In the genomic region with DNA sequence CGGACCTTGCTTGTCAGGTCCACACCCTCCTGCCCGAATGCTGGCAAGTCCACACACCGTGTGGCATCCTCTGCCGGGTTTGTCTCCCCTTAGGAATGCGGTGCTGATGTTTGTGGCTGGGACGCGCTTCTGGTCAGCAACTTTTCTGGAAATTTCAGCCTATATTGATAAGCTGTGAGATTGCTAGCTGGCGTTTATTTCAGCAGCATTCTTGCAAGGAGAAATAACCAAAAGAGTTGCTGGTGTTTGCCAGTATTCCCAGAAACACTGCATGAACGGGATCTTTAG, we compare ENCODE assay signal across 8 cellular contexts. TPM values are rescaled to one million over a fixed set of nuclear protein-coding genes. Genes with fewer than 3 reads are reported as not detected.
DNase-seq lines count a peak whose midpoint lies in the region; ATAC-seq and TF ChIP-seq lines count a peak whose summit lies in the region.

No MANE protein-coding gene starts in this region.

- H3K18ac ChIP-seq in trophoblast cell (ENCODE audit: low read length): peak overlapping the region; percentile 80

- H4K8ac ChIP-seq in trophoblast cell (ENCODE audit: low read depth, low read length): peak overlapping the region; percentile 85

- H3K4ac ChIP-seq in trophoblast cell (ENCODE audit: low read depth, low read length): peak overlapping the region; percentile 87

- peak overlapping the region; percentile 75 for H2AFZ ChIP-seq in trophoblast cell (ENCODE audit: insufficient read depth, low read length, poor library complexity)

- H3K4me3 ChIP-seq in WERI-Rb-1 (ENCODE audit: low read depth, low read length): peak overlapping the region; percentile 86
- H3K4me3 ChIP-seq in trophoblast cell (ENCODE audit: low read depth, low read length): peak overlapping the region; percentile 98

- no peak for TF ChIP-seq CTCF in WERI-Rb-1 (IDR thresholded peaks at IDR 0.05; ENCODE audit: low read depth, low read length)

- H3K23ac ChIP-seq in trophoblast cell (ENCODE audit: low read length): peak overlapping the region; percentile 86

- H3K27ac ChIP-seq in WERI-Rb-1 (peak overlapping the region; percentile 93), trophoblast cell (ENCODE audit: low read depth, low read length) (peak overlapping the region; percentile 99)

- H3K4me2 ChIP-seq in trophoblast cell (ENCODE audit: low read length): peak overlapping the region; percentile 100

- peaks cover 18% of the 10 kb centered on the region for H3K79me2 ChIP-seq in trophoblast cell (ENCODE audit: control insufficient read depth, insufficient read depth, low read length, poor library complexity)

- peak overlapping the region; percentile 100 for H3K9ac ChIP-seq in trophoblast cell (ENCODE audit: low read length)

- H2BK5ac ChIP-seq in trophoblast cell (ENCODE audit: low read depth, low read length, poor library complexity): peak overlapping the region; percentile 87

- H2BK12ac ChIP-seq in trophoblast cell (ENCODE audit: low read length): no peak overlapping the region

- H3K9me3 ChIP-seq in WERI-Rb-1 (ENCODE audit: severe bottlenecking) (no peaks in the 10 kb centered on the region), trophoblast cell (ENCODE audit: insufficient read depth, low read depth, low read length) (no peaks in the 10 kb centered on the region)

- peaks cover 0 to 3% of the 10 kb centered on the region in 2 experiments for H3K4me1 ChIP-seq in trophoblast cell (ENCODE audit: control insufficient read depth in 1 of 2, insufficient read depth in 2 of 2, low read length in 2 of 2)

- ATAC-seq in HG03108 (IDR thresholded peaks at IDR 0.05; ENCODE audit: unreplicated experiment): no peak
- ATAC-seq in HG03135 (IDR thresholded peaks at IDR 0.05; ENCODE audit: unreplicated experiment): no peak

- H3K27me3 ChIP-seq in WERI-Rb-1 (ENCODE audit: insufficient read depth, low read depth, severe bottlenecking) (no peaks in the 10 kb centered on the region), trophoblast cell (ENCODE audit: insufficient read depth, low read length) (no peaks in the 10 kb centered on the region)

- peak overlapping the region; percentile 37 for H2BK120ac ChIP-seq in trophoblast cell (ENCODE audit: insufficient read depth, low read length, poor library complexity)

- H2AK5ac ChIP-seq in trophoblast cell (ENCODE audit: low read length): peak overlapping the region; percentile 22

- no CpG with 5 or more reads among the region's 9 CpGs for WGBS in trophoblast cell (ENCODE audit: extremely low coverage, insufficient coverage, insufficient read length)

- H3K14ac ChIP-seq in trophoblast cell (ENCODE audit: low read length): peak overlapping the region; percentile 67

- peaks cover 14% of the 10 kb centered on the region for H3K79me1 ChIP-seq in trophoblast cell (ENCODE audit: low read length)

- peak overlapping the region; percentile 82 for H4K12ac ChIP-seq in trophoblast cell (ENCODE audit: low read depth, low read length)

- peaks cover 18% of the 10 kb centered on the region for H3K36me3 ChIP-seq in WERI-Rb-1
- peaks cover 6 to 7% of the 10 kb centered on the region in 2 experiments for H3K36me3 ChIP-seq in trophoblast cell (ENCODE audit: control insufficient read depth in 1 of 2, insufficient read depth in 2 of 2, low read length in 2 of 2)

- peak; percentile 82 for DNase-seq in AG08395 (ENCODE audit: low spot score)
- DNase-seq in HCEC 1CT: peak; percentile 49
- DNase-seq in WERI-Rb-1: no peak
- peak; percentile 5 for DNase-seq in fibroblast of the conjunctiva (ENCODE audit: low read depth)
- peak; percentile 44 to 72 for DNase-seq in trophoblast cell
- no peak for DNase-seq in SK-N-DZ (ENCODE audit: low spot score)

- H4K91ac ChIP-seq in trophoblast cell (ENCODE audit: low read depth, low read length): peak overlapping the region; percentile 88

RNA-seq across cellular contexts. Expression of gene CEPT1, which starts 0.6 kb away (rescaled TPM):
- polyA plus RNA-seq in trophoblast cell (2013): 35.0 and 35.5 TPM in 2 replicates
- polyA plus RNA-seq in SK-N-DZ (2014; cell fraction: cytosol; rRNA removed): 19.6 and 26.2 TPM in 2 replicates
- polyA plus RNA-seq in SK-N-DZ (2014; cell fraction: nucleus; rRNA removed): 32.7 and 40.8 TPM in 2 replicates

RNA-seq across cellular contexts. Expression of gene DRAM2, which starts 0.7 kb away (rescaled TPM):
- polyA plus RNA-seq in trophoblast cell (2013): 77.9 and 79.0 TPM in 2 replicates
- 52.2 and 55.0 TPM in 2 replicates for polyA plus RNA-seq in SK-N-DZ (2014; cell fraction: cytosol; rRNA removed)
- polyA plus RNA-seq in SK-N-DZ (2014; cell fraction: nucleus; rRNA removed): 45.8 and 50.4 TPM in 2 replicates

RNA-seq across cellular contexts. Expression of gene DENND2D, which starts 59.8 kb away (rescaled TPM):
- polyA plus RNA-seq in trophoblast cell (2013): 4.9 and 5.1 TPM in 2 replicates
- polyA plus RNA-seq in SK-N-DZ (2014; cell fraction: cytosol; rRNA removed): not detected in 2 replicates
- 0.11 TPM in 1 of 2 replicates, not detected in the other for polyA plus RNA-seq in SK-N-DZ (2014; cell fraction: nucleus; rRNA removed)

Comparison
In these comparisons a context has a peak if more than half of its experiments do, and no peak if none do; other contexts are left out.
1. DNase-seq: peak in AG08395 (single experiment), HCEC 1CT (single experiment), fibroblast of the conjunctiva (single experiment) and trophoblast cell (2 of 2); none in WERI-Rb-1 (single experiment) and SK-N-DZ (single experiment).